Comparison of ENCODE assay signal across 8 cellular contexts in the genomic region with DNA sequence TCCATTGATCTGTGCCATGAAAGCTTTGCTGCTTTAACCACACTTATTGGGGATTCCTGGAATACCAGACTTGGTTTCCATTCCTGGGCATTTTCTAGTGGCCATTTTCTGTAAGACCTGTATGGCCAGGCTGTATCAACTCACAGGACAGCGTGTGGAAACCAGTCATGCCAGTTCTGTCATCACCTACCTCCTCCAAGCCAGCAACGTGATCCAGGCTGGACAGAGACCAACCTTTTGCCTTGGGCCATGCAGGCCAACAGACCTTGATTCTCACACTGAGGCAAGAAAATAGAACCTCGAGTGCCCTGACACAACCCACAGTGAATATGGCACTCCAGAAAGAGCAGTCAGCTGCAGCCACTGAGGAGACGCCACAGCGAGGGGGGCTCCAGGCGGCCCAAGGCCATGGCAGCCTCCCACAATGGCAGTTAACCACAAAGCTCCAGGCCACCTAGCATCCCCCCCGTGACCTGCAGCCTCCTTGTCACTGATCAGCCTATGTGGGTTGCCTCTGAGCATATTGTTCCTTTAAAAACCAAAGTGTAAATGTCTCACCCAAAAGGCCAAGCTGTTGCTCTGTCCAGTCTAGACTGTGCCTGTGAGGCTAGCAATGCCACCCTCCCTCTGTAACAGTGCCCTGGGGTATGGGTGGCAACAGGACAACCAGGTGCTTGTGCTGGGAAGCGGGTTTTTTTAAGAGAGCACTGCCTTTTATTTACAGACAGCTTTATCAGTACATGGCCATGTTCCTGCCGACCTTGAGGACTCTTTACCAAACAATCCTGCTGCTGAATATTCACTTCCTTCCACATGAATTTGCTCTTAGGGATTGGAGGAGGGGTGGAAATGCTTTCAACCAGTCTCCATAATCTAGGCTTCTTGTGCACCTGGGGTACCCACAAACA.
DNase-seq lines count a peak whose midpoint lies in the region; ATAC-seq and TF ChIP-seq lines count a peak whose summit lies in the region.

No MANE protein-coding gene starts in this region.

- H2AFZ ChIP-seq in GM23248 = 0 out of 2 replicates have a peak overlapping the region, but pooled peaks have one; percentile 25

- no peak overlapping the region for H3K9ac ChIP-seq in GM23248
- no peak overlapping the region for H3K9ac ChIP-seq in skeletal muscle tissue (ENCODE audit: low read depth in 1 of 3, low read length in 3 of 3)

- ATAC-seq in HG02970 (IDR thresholded peaks at IDR 0.05; ENCODE audit: low FRiP score, unreplicated experiment) = no peak
- no peak for ATAC-seq in GM18520 (IDR thresholded peaks at IDR 0.05; ENCODE audit: unreplicated experiment)

- H3K4me1 ChIP-seq in GM23248 (ENCODE audit: insufficient read depth) = peaks cover 59% of the 10 kb centered on the region
- H3K4me1 ChIP-seq in esophagus squamous epithelium = peaks cover 50 to 79% (median 61%) of the 10 kb centered on the region in 3 donors
- H3K4me1 ChIP-seq in skeletal muscle tissue (ENCODE audit: control insufficient read depth in 3 of 3, insufficient read depth in 3 of 3, low read length in 3 of 3) = peaks cover 29 to 34% (median 34%) of the 10 kb centered on the region in 3 donors

- H3K4me3 ChIP-seq in GM23248 (no peak overlapping the region), esophagus squamous epithelium (no peak overlapping the region), skeletal muscle tissue (ENCODE audit: low read length in 3 of 3) (no peak overlapping the region)

- H3K36me3 ChIP-seq in GM23248 (ENCODE audit: low read depth) (no peaks in the 10 kb centered on the region), esophagus squamous epithelium (peaks cover 0 to 20% (median 0%) of the 10 kb centered on the region in 3 donors), skeletal muscle tissue (ENCODE audit: control insufficient read depth in 3 of 3, insufficient read depth in 3 of 3, low read length in 3 of 3) (no peaks in the 10 kb centered on the region)

- H3K27ac ChIP-seq in GM23248 (no peak overlapping the region), RWPE1 (peak overlapping the region; percentile 100), esophagus squamous epithelium (peak overlapping the region; percentile 84 to 93 (median 88)), skeletal muscle tissue (ENCODE audit: low read depth, low read length) (peak overlapping the region; percentile 59)

- intact Hi-C loops in esophagus squamous epithelium (cut with DNase I) = no loop called here

- DNase-seq in GM23248 (peak; percentile 3), RWPE1 (ENCODE audit: low spot score) (no peak), esophagus squamous epithelium (lab: John Stamatoyannopoulos, UW) (no peak), OCI-M2 (lab: John Stamatoyannopoulos, UW; ENCODE audit: unreplicated experiment) (no peak)
- DNase-seq in stimulated activated CD4-positive, alpha-beta T cell treated with anti-CD3 and anti-CD28 coated beads, Interleukin-4, amount 100 ng/mL, for 4 hours = no peak

- H3K27me3 ChIP-seq in GM23248 (replicated peaks; ENCODE audit: insufficient read depth) (no peaks in the 10 kb centered on the region), esophagus squamous epithelium (no peaks in the 10 kb centered on the region), skeletal muscle tissue (ENCODE audit: control insufficient read depth in 3 of 3, insufficient read depth in 3 of 3, low read length in 3 of 3) (no peaks in the 10 kb centered on the region)

- H3K9me3 ChIP-seq in GM23248 (ENCODE audit: low read depth) (no peaks in the 10 kb centered on the region), esophagus squamous epithelium (no peaks in the 10 kb centered on the region), skeletal muscle tissue (ENCODE audit: control insufficient read depth in 3 of 3, low read length in 3 of 3) (no peaks in the 10 kb centered on the region)

- no peak for TF ChIP-seq CTCF in RWPE1 (conservative IDR thresholded peaks at IDR 0.05; ENCODE audit: low read depth)
- TF ChIP-seq CTCF in esophagus squamous epithelium (IDR thresholded peaks at IDR 0.05) = peak in 1 of 6 experiments; percentile 10

- CTCF ChIA-PET in RWPE1 (lab: Yijun Ruan, JAX) = interaction anchor here (0.6 kb wide), 1 partner anchor 203 kb away, joined by 3 read pairs; no protein-coding TSS in a partner anchor

- in situ Hi-C loops in GM23248 (cut with MboI) = no loop called here

- no peak overlapping the region for H3K4me2 ChIP-seq in GM23248 (ENCODE audit: unreplicated experiment)

- TF ChIP-seq POLR2A in esophagus squamous epithelium (IDR thresholded peaks at IDR 0.05) = no peak

- H3K9me2 ChIP-seq in GM23248 (ENCODE audit: insufficient read depth) = peaks cover 5% of the 10 kb centered on the region; the same call in 1 of the 2 replicates

- no peaks in the 10 kb centered on the region for H4K20me1 ChIP-seq in GM23248 (ENCODE audit: insufficient read depth)

- WGBS in GM23248 (ENCODE audit: low coverage in 1 of 2, low lambda C conversion rate in 2 of 2, missing lambda C conversion rate in 2 of 2), 2 experiments = 84 to 87% methylated on average over 9 of the region's 9 CpGs
- 56% methylated on average over 7 to 9 of the region's 9 CpGs for WGBS in esophagus squamous epithelium, 2 donors

- POLR2A ChIA-PET in RWPE1 (lab: Yijun Ruan, JAX; ENCODE audit: low non-redundant PET) = no interaction called here

- H3K79me2 ChIP-seq in GM23248 (ENCODE audit: insufficient read depth) = 0 out of 2 replicates have a peak, but pooled peaks cover 3% of the 10 kb centered on the region

- peaks cover 48% of the 10 kb centered on the region for H3F3A ChIP-seq in GM23248 (ENCODE audit: insufficient read depth)
